In the genomic region with DNA sequence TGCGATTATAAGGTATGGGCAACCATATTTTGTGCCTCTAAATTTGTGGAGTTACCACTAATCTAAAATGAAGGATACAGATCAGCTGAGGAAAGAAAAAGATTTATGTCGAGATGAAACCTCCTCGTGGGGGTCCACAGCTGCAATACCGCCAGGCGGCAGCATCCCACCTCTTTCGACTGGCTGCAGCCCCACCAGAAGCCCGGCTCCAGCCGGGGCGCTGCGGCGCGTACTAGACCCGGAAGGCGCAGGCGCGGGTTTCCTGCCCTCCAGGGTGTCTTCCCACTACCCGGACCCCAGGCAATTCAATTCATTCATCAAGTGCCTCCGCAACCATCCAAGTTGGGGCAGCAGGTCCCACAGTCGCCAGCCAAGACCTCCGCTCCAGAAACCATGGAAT, we compare ENCODE assay signal across 8 cellular contexts.
DNase-seq lines count a peak whose midpoint lies in the region; ATAC-seq and TF ChIP-seq lines count a peak whose summit lies in the region.
"Not testable (repeated sequence)": the region's sequence is repeated elsewhere in the genome, so short reads cannot be mapped to it uniquely, and the experiment has no call there.

No MANE protein-coding gene starts in this region.

- H3K9me3 Mint-ChIP-seq in activated naive CD8-positive, alpha-beta T cell treated with anti-CD3 and anti-CD28 coated beads, Interleukin-2, amount 10 ng/mL, durations not matched to agents 7 days and 5 days = not testable (repeated sequence)

- H3K14ac ChIP-seq in trophoblast cell (ENCODE audit: low read length) = not testable (repeated sequence)

- H3K4me2 ChIP-seq in trophoblast cell (ENCODE audit: low read length) = peak overlapping the region; percentile 20

- not testable (repeated sequence) for H3K4ac ChIP-seq in trophoblast cell (ENCODE audit: low read depth, low read length)

- not testable (repeated sequence) for H2AFZ ChIP-seq in trophoblast cell (ENCODE audit: insufficient read depth, low read length, poor library complexity)

- POLR2A ChIA-PET in activated naive CD8-positive, alpha-beta T cell treated with anti-CD3 and anti-CD28 coated beads, Interleukin-2, amount 10 ng/mL, durations not matched to agents 7 days and 5 days (lab: Charles Lee) = not testable (repeated sequence)

- not testable (repeated sequence) for H3K36me3 Mint-ChIP-seq in activated naive CD8-positive, alpha-beta T cell treated with anti-CD3 and anti-CD28 coated beads, Interleukin-2, amount 10 ng/mL, durations not matched to agents 7 days and 5 days

- H3K4me1 ChIP-seq in HUES6 (ENCODE audit: control insufficient read depth, insufficient read depth, low read length); foreskin keratinocyte; iPS-20b (ENCODE audit: insufficient read depth, low read length); trophoblast cell (ENCODE audit: control insufficient read depth in 1 of 2, insufficient read depth in 2 of 2, low read length in 2 of 2): not testable (repeated sequence)

- not testable (repeated sequence) for H2AK5ac ChIP-seq in trophoblast cell (ENCODE audit: low read length)

- H2BK5ac ChIP-seq in trophoblast cell (ENCODE audit: low read depth, low read length, poor library complexity) = not testable (repeated sequence)

- H3K18ac ChIP-seq in trophoblast cell (ENCODE audit: low read length) = not testable (repeated sequence)

- peaks cover 52% of the 10 kb centered on the region for H3K27me3 Mint-ChIP-seq in activated naive CD8-positive, alpha-beta T cell treated with anti-CD3 and anti-CD28 coated beads, Interleukin-2, amount 10 ng/mL, durations not matched to agents 7 days and 5 days

- H3K27ac Mint-ChIP-seq in activated naive CD8-positive, alpha-beta T cell treated with anti-CD3 and anti-CD28 coated beads, Interleukin-2, amount 10 ng/mL, durations not matched to agents 7 days and 5 days = not testable (repeated sequence)

- peak overlapping the region; percentile 27 for H3K4me3 Mint-ChIP-seq in activated naive CD8-positive, alpha-beta T cell treated with anti-CD3 and anti-CD28 coated beads, Interleukin-2, amount 10 ng/mL, durations not matched to agents 7 days and 5 days

- H3K27ac ChIP-seq in HUES6 (ENCODE audit: low read depth, low read length); foreskin keratinocyte; iPS-20b (ENCODE audit: low read length); trophoblast cell (ENCODE audit: low read depth, low read length): not testable (repeated sequence)

- H2BK120ac ChIP-seq in trophoblast cell (ENCODE audit: insufficient read depth, low read length, poor library complexity) = not testable (repeated sequence)

- not testable (repeated sequence) for H4K8ac ChIP-seq in trophoblast cell (ENCODE audit: low read depth, low read length)

- not testable (repeated sequence) for H4K12ac ChIP-seq in trophoblast cell (ENCODE audit: low read depth, low read length)

- ATAC-seq in activated naive CD8-positive, alpha-beta T cell treated with anti-CD3 and anti-CD28 coated beads, Interleukin-2, amount 10 ng/mL, durations not matched to agents 7 days and 5 days (ENCODE audit: low read depth); foreskin keratinocyte: not testable (repeated sequence)

- H3K79me2 ChIP-seq in trophoblast cell (ENCODE audit: control insufficient read depth, insufficient read depth, low read length, poor library complexity) = not testable (repeated sequence)

- not testable (repeated sequence) for H3K9ac ChIP-seq in HUES6 (ENCODE audit: low read length); iPS-20b (ENCODE audit: low read depth, low read length); trophoblast cell (ENCODE audit: low read length)

- WGBS in trophoblast cell (ENCODE audit: extremely low coverage, insufficient coverage, insufficient read length) = no CpG with 5 or more reads among the region's 20 CpGs

- H2BK12ac ChIP-seq in trophoblast cell (ENCODE audit: low read length) = not testable (repeated sequence)

- not testable (repeated sequence) for H3K27me3 ChIP-seq in HUES6 (ENCODE audit: control insufficient read depth, insufficient read depth, low read length); trophoblast cell (ENCODE audit: insufficient read depth, low read length)
- H3K27me3 ChIP-seq in foreskin keratinocyte (peaks cover 13% of the 10 kb centered on the region), iPS-20b (ENCODE audit: insufficient read depth, low read length) (peaks cover 29% of the 10 kb centered on the region; the same call in 1 of the 2 replicates)

- H3K23ac ChIP-seq in trophoblast cell (ENCODE audit: low read length) = not testable (repeated sequence)

- not testable (repeated sequence) for H3K4me1 Mint-ChIP-seq in activated naive CD8-positive, alpha-beta T cell treated with anti-CD3 and anti-CD28 coated beads, Interleukin-2, amount 10 ng/mL, durations not matched to agents 7 days and 5 days

- H3K4me3 ChIP-seq in AG09309 (ENCODE audit: control insufficient read depth, low read depth, low read length); trophoblast cell (ENCODE audit: low read depth, low read length): not testable (repeated sequence)
- H3K4me3 ChIP-seq in HUES6 (ENCODE audit: low read depth, low read length) (peak overlapping the region; percentile 23; the same call in 1 of the 2 replicates), iPS-20b (ENCODE audit: low read length) (peak overlapping the region; percentile 40; the same call in 1 of the 2 replicates)

- TF ChIP-seq CTCF in AG09309 (IDR thresholded peaks at IDR 0.05; ENCODE audit: control insufficient read depth, insufficient read depth, low read depth, low read length, missing control alignments) (peak; percentile 14), foreskin keratinocyte (conservative IDR thresholded peaks at IDR 0.05) (peak; percentile 10)

- not testable (repeated sequence) for H4K91ac ChIP-seq in trophoblast cell (ENCODE audit: low read depth, low read length)

- not testable (repeated sequence) for H3K79me1 ChIP-seq in trophoblast cell (ENCODE audit: low read length)

- not testable (repeated sequence) for DNase-seq in AG09309 (ENCODE audit: low read depth); foreskin keratinocyte; trophoblast cell
- DNase-seq in NCI-H2171 treated with DMSO at 0.1 percent for 48 hours (lab: John Stamatoyannopoulos, UW) = peak; percentile 26
- DNase-seq in SK-N-DZ (ENCODE audit: low spot score) = peak; percentile 17
- DNase-seq in activated naive CD8-positive, alpha-beta T cell treated with anti-CD3 and anti-CD28 coated beads, Interleukin-2, amount 10 ng/mL, durations not matched to agents 7 days and 5 days = peak; percentile 46

- H3K9me3 ChIP-seq in HUES6 (ENCODE audit: control insufficient read depth, insufficient read depth, low read depth, low read length) (peaks cover 42% of the 10 kb centered on the region), iPS-20b (ENCODE audit: insufficient read depth, low read depth, low read length) (peaks cover 12% of the 10 kb centered on the region), trophoblast cell (ENCODE audit: insufficient read depth, low read depth, low read length) (peaks cover 28% of the 10 kb centered on the region)

- H3K36me3 ChIP-seq in HUES6 (ENCODE audit: control insufficient read depth, insufficient read depth, low read length); iPS-20b (ENCODE audit: insufficient read depth, low read depth, low read length); trophoblast cell (ENCODE audit: control insufficient read depth in 1 of 2, insufficient read depth in 2 of 2, low read length in 2 of 2): not testable (repeated sequence)
